Comparison of ENCODE assay signal across 8 cellular contexts in the genomic region with DNA sequence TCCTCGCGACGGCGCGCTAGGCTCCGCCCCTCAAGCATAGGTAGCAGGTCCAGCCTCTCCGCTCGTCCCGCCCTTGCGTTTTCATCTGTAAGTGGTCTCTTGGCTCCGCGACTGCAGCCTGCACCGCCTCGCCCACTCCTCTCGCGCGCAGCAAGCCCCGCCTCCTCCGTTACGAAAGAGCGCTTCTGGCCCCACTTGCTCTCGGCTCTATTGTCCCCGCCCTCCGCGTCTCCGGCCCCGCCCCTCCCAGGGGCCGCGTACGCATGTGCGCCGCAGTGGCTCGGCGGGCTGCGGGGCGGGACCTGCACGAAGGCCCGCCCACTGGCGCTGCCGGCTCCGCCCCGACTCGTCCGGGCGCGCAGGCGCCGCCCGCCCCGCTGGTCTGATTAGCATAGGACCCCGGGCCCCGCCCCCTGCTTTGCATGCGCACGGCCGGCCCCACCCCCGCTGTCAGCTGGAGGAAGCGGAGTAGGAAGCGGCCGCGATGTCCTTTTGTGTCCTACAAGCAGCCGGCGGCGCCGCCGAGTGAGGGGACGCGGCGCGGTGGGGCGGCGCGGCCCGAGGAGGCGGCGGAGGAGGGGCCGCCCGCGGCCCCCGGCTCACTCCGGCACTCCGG. TPM values are rescaled to one million over a fixed set of nuclear protein-coding genes. Genes with fewer than 3 reads are reported as not detected.
DNase-seq lines count a peak whose midpoint lies in the region; ATAC-seq, FAIRE-seq and TF ChIP-seq lines count a peak whose summit lies in the region.

A gene (plus strand): TSS at position 450 of the 616 bp plus-strand sequence. CDS start 1,656 bp downstream, outside the sequence.

- TF ChIP-seq CTCF in keratinocyte (optimal IDR thresholded peaks at IDR 0.05 in 1 of 3, IDR thresholded peaks at IDR 0.05 in 1 of 3, conservative IDR thresholded peaks at IDR 0.05 in 1 of 3; ENCODE audit: extremely low read depth in 1 of 3, insufficient read depth in 2 of 3, low read length in 3 of 3), result no peak

- H3K79me2 ChIP-seq in keratinocyte (ENCODE audit: control insufficient read depth, insufficient read depth, low read length), result peaks cover 19% of the 10 kb centered on the region

- no peaks in the 10 kb centered on the region for H3K9me1 ChIP-seq in keratinocyte (ENCODE audit: control insufficient read depth, extremely low read depth, insufficient read depth, low read length)

- H3K9ac ChIP-seq in keratinocyte (ENCODE audit: control insufficient read depth, extremely low read depth, insufficient read depth, low read length), result peak within 1 kb of the TSS; percentile 80

- FAIRE-seq in keratinocyte (lab: Jason Lieb, UNC), result no peak

- H4K20me1 ChIP-seq in keratinocyte (ENCODE audit: control insufficient read depth, extremely low read depth, insufficient read depth, low read length), result no peaks in the 10 kb centered on the region

- H3K4me1 ChIP-seq in keratinocyte (ENCODE audit: control insufficient read depth, extremely low read depth, insufficient read depth, low read length), result peaks cover 24% of the 10 kb centered on the region

- no peaks in the 10 kb centered on the region for H3K9me3 ChIP-seq in keratinocyte (ENCODE audit: control insufficient read depth, low read depth, low read length)

- peak within 1 kb of the TSS; percentile 42 for H2AFZ ChIP-seq in keratinocyte (ENCODE audit: control insufficient read depth, low read length)

- ATAC-seq in HG03439 (IDR thresholded peaks at IDR 0.05; ENCODE audit: unreplicated experiment), result peak; percentile 69

- H3K4me3 ChIP-seq in keratinocyte (ENCODE audit: control insufficient read depth in 2 of 3, extremely low read depth in 1 of 3, insufficient read depth in 2 of 3, low read depth in 1 of 3, low read length in 3 of 3), result peak within 1 kb of the TSS; percentile 78 to 86 (median 83)

- dilution Hi-C loops in keratinocyte (cut with MboI; ENCODE audit: extremely low pct_ligation_motif_present, low sequenced_read_pairs), result no loop called here

- no peaks in the 10 kb centered on the region for H3K36me3 ChIP-seq in keratinocyte (ENCODE audit: control insufficient read depth in 2 of 2, extremely low read depth in 1 of 2, insufficient read depth in 2 of 2, low read length in 2 of 2)

- peak within 1 kb of the TSS; percentile 85 for H3K27ac ChIP-seq in keratinocyte (ENCODE audit: control insufficient read depth, insufficient read depth, low read length)

- DNase-seq in Ammon's horn (ENCODE audit: low spot score) (peak; percentile 99), GM19238 (ENCODE audit: insufficient read length, low spot score) (peak; percentile 98), NCI-H510A (lab: John Stamatoyannopoulos, UW) (peak; percentile 97), cerebellar cortex (ENCODE audit: low spot score) (peak; percentile 98), keratinocyte (ENCODE audit: low read depth, low spot score) (peak; percentile 90)
- peak; percentile 100 for DNase-seq in activated CD4-positive, CD25-positive, alpha-beta regulatory T cell treated with anti-CD3 and anti-CD28 coated beads, Interleukin-2, amount 50 U/mL, for 72 hours
- peak; percentile 98 to 100 (median 100) for DNase-seq in stimulated activated CD4-positive, alpha-beta T cell treated with anti-CD3 and anti-CD28 coated beads, Interleukin-12 subunit alpha, Interleukin-12 subunit beta, amount 100 ng/mL, for 48 hours (ENCODE audit: low read depth in 2 of 3, low spot score in 1 of 3)

- peak within 1 kb of the TSS; percentile 97 for H3K4me2 ChIP-seq in keratinocyte (ENCODE audit: control insufficient read depth, extremely low read depth, insufficient read depth, low read depth, low read length)

- peaks cover 8% of the 10 kb centered on the region for H3K27me3 ChIP-seq in keratinocyte (ENCODE audit: control insufficient read depth, extremely low read depth, insufficient read depth, low read length)

RNA-seq across cellular contexts. Expression of the gene that starts here (rescaled TPM):
- 20.8 to 33.9 TPM (median 25.9 TPM) in 3 replicates for polyA plus RNA-seq in keratinocyte
- polyA plus RNA-seq in keratinocyte (2011; ENCODE audit: low read depth), result 6.2 TPM
- polyA plus RNA-seq in keratinocyte (2011; cell fraction: cytosol; rRNA removed), result 13.5 and 32.9 TPM in 2 replicates
- 26.2 and 37.4 TPM in 2 replicates for polyA plus RNA-seq in keratinocyte (2011; cell fraction: nucleus; rRNA removed)
- 31.4 and 31.7 TPM in 2 replicates for polyA plus RNA-seq in keratinocyte (2012; ENCODE audit: low replicate concordance)
- 9.4 to 20.5 TPM (median 17.5 TPM) in 3 replicates for polyA minus RNA-seq in keratinocyte
- 58.5 TPM for polyA minus RNA-seq in keratinocyte (2011; cell fraction: cytosol; rRNA and poly(A)+ RNA removed)
- 18.3 and 22.3 TPM in 2 replicates for polyA minus RNA-seq in keratinocyte (2011; cell fraction: nucleus; rRNA and poly(A)+ RNA removed)

Comparison
In these comparisons a context has a peak if more than half of its experiments do, and no peak if none do; other contexts are left out.
1. Peak in every context shown above with its lines: DNase-seq, ATAC-seq, H3K4me3 ChIP-seq and H3K27ac ChIP-seq.